16 cellular contexts compared by ENCODE assay signal in the genomic region with DNA sequence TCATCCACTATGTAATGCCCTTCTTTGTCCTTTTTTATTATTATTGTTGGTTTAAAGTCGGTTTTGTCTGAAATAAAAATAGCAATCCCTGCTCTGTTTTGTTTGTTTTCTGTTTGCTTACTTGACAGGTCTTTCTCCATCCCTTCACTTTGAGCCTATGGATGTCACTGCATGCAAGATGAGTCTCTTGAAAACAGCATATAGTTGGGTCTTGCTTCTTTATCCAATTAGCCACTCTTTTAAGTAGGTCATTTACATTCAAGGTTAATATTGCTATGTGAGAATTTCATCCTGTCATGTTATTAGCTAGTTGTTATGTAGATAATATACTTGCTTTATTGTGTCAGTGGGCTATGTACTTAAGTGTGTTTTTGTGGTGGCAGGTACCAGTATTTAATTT. TPM values are rescaled to one million over a fixed set of nuclear protein-coding genes. Genes with fewer than 3 reads are reported as not detected.
DNase-seq lines count a peak whose midpoint lies in the region; ATAC-seq, FAIRE-seq and TF ChIP-seq lines count a peak whose summit lies in the region.
"Had no signal": no experiment of that assay in that cellular context is flagged by ENCODE, and none has a peak within 500 bp of the region (broad histone marks: within the 10 kb centered on the region; RNA-seq: fewer than 3 reads in every experiment).

No MANE protein-coding gene starts in this region.

- no peaks in the 10 kb centered on the region for H3K27me3 Mint-ChIP-seq in Caco-2 (ENCODE audit: insufficient read depth, unreplicated experiment)
- H3K27me3 Mint-ChIP-seq in immature natural killer cell (ENCODE audit: low read depth in 3 of 3) = peaks cover 0 to 3% (median 1%) of the 10 kb centered on the region in 3 donors
- H3K27me3 Mint-ChIP-seq: CD4-positive, alpha-beta memory T cell had no signal

- peak overlapping the region; percentile 74 for H3K4me2 ChIP-seq in KMS-11
- no peak overlapping the region for H3K4me2 ChIP-seq in GM12878 (ENCODE audit: control insufficient read depth, insufficient read depth)
- H3K4me2 ChIP-seq: GM23338 had no signal

- H2AFZ ChIP-seq in KMS-11 (ENCODE audit: low read depth) (no peak overlapping the region), GM12878 (ENCODE audit: control insufficient read depth, low read depth, low read length) (no peak overlapping the region)
- H2AFZ ChIP-seq: GM23338 had no signal

- no peak for FAIRE-seq in GM12878 (lab: Jason Lieb, UNC)
- FAIRE-seq: G401.6 had no signal

- TF ChIP-seq RAD21 in GM12878 (IDR thresholded peaks at IDR 0.05; ENCODE audit: insufficient read depth, low read depth, low read length) = no peak

- TF ChIP-seq CTCF in HEK293 (tag by site-specific recombination; IDR thresholded peaks at IDR 0.05) (no peak), KMS-11 (conservative IDR thresholded peaks at IDR 0.05; ENCODE audit: low read depth, low read length) (no peak), GM12878 (IDR thresholded peaks at IDR 0.05 in 2 of 3, conservative IDR thresholded peaks at IDR 0.05 in 1 of 3; ENCODE audit: control insufficient read depth in 2 of 3, extremely low read depth in 1 of 3, insufficient read depth in 1 of 3, low read depth in 3 of 3, low read length in 3 of 3) (no peak), gastroesophageal sphincter (IDR thresholded peaks at IDR 0.05) (no peak), Caco-2 (IDR thresholded peaks at IDR 0.05; ENCODE audit: insufficient read depth in 1 of 2, low read depth in 1 of 2, low read length in 1 of 2, severe bottlenecking in 1 of 2, unreplicated experiment in 1 of 2) (no peak)

- no peak for DNase-seq in GM12878 (ENCODE audit: low read depth, low spot score)
- DNase-seq in Caco-2 = no peak
- DNase-seq in immature natural killer cell = no peak
- DNase-seq: C1 segment of cervical spinal cord; CD4-positive, alpha-beta memory T cell; COR-L47; DMS153; DND-41; H9; HFFc6 had no signal

- TF ChIP-seq EP300 in GM12878 (IDR thresholded peaks at IDR 0.05; ENCODE audit: borderline replicate concordance in 1 of 2, control insufficient read depth in 1 of 2, low read depth in 2 of 2, low read length in 2 of 2) (no peak), gastroesophageal sphincter (IDR thresholded peaks at IDR 0.05) (no peak)

- H3K27me3 ChIP-seq in KMS-11 (ENCODE audit: insufficient read depth, low read depth) = no peaks in the 10 kb centered on the region
- H3K27me3 ChIP-seq in GM12878 (replicated peaks in 1 of 2; ENCODE audit: control insufficient read depth in 2 of 2, insufficient read depth in 2 of 2, low read length in 1 of 2) = no peaks in the 10 kb centered on the region
- H3K27me3 ChIP-seq in gastroesophageal sphincter = no peaks in the 10 kb centered on the region
- H3K27me3 ChIP-seq in Caco-2 (replicated peaks; ENCODE audit: control insufficient read depth, insufficient read depth, low read length) = no peaks in the 10 kb centered on the region

- CTCF ChIA-PET in HEK293 (lab: Yijun Ruan, JAX) = interaction anchor here (0.7 to 3.5 kb wide), 3 partner anchors 18 to 210 kb away, joined by 3 to 20 read pairs (median 7); a partner anchor contains a TSS
- CTCF ChIA-PET in GM12878 (lab: Yijun Ruan, JAX) = interaction anchor here (1.3 to 3.4 kb wide), 6 partner anchors 15 to 135 kb away, joined by 3 to 56 read pairs (median 9); a partner anchor contains a TSS
- CTCF ChIA-PET in Caco-2 (lab: Charles Lee) = interaction anchor here (1.3 kb wide), 1 partner anchor 121 kb away, joined by 4 read pairs; no protein-coding TSS in a partner anchor

- ATAC-seq in GM12878 (no peak), gastroesophageal sphincter (no peak)
- ATAC-seq: GM23338, HCT116 had no signal

- H3K9me3 Mint-ChIP-seq in Caco-2 (ENCODE audit: unreplicated experiment) (peaks cover 5% of the 10 kb centered on the region), immature natural killer cell (peaks cover 0 to 1% (median 0%) of the 10 kb centered on the region in 6 donors)
- H3K9me3 Mint-ChIP-seq: CD4-positive, alpha-beta memory T cell had no signal

- H3K4me1 ChIP-seq in HEK293 (ENCODE audit: control insufficient read depth, insufficient read depth, low read length) (no peaks in the 10 kb centered on the region), KMS-11 (ENCODE audit: low read depth, poor library complexity, severe bottlenecking) (peaks cover 77% of the 10 kb centered on the region), GM12878 (ENCODE audit: control insufficient read depth, insufficient read depth, low read length) (peaks cover 42% of the 10 kb centered on the region), gastroesophageal sphincter (peaks cover 0 to 17% (median 3%) of the 10 kb centered on the region in 3 donors), Caco-2 (no peaks in the 10 kb centered on the region)

- peaks cover 10% of the 10 kb centered on the region for H3K36me3 Mint-ChIP-seq in Caco-2 (ENCODE audit: insufficient read depth, unreplicated experiment)
- H3K36me3 Mint-ChIP-seq in immature natural killer cell = peaks cover 9 to 12% (median 10%) of the 10 kb centered on the region in 3 donors

- in situ Hi-C loops in GM12878 (cut with MboI) = loop anchor here (10.0 kb wide), 1 partner anchor 249 kb away; no protein-coding TSS in a partner anchor

- H3K36me3 ChIP-seq in HEK293 (ENCODE audit: control insufficient read depth in 2 of 2, insufficient read depth in 1 of 2, low read length in 2 of 2) (peaks cover 4 to 11% of the 10 kb centered on the region in 2 experiments; a peak in 2 of 3 replicates), KMS-11 (ENCODE audit: insufficient read depth) (no peaks in the 10 kb centered on the region), GM12878 (ENCODE audit: control insufficient read depth in 2 of 2, insufficient read depth in 2 of 2, low read length in 1 of 2) (peaks cover 6 to 10% of the 10 kb centered on the region in 2 experiments), gastroesophageal sphincter (peaks cover 0 to 9% of the 10 kb centered on the region in 2 donors), Caco-2 (ENCODE audit: control insufficient read depth, insufficient read depth, low read length) (no peaks in the 10 kb centered on the region; the same call in 1 of the 2 replicates)

- intact Hi-C loops in GM12878 (cut with micrococcal nuclease; ENCODE audit: unreplicated experiment) (loop anchor here (5.0 kb wide), 1 partner anchor 76 kb away; no protein-coding TSS in a partner anchor), Caco-2 (cut with micrococcal nuclease; ENCODE audit: unreplicated experiment) (no loop called here)

- POLR2A ChIA-PET in HEK293 (lab: Yijun Ruan, JAX) = no interaction called here
- POLR2A ChIA-PET in GM12878 (lab: Charles Lee) = interaction anchor here (0.6 kb wide), 1 partner anchor 13 kb away, joined by 5 read pairs; no protein-coding TSS in a partner anchor
- POLR2A ChIA-PET in Caco-2 (lab: Charles Lee) = no interaction called here

- SMC1A ChIA-PET in GM12878 (lab: Charles Lee; ENCODE audit: uncharacterized antibody, unreplicated experiment) = interaction anchor here (0.6 to 3.8 kb wide), 10 partner anchors 11 to 136 kb away, joined by 3 to 20 read pairs (median 4); a partner anchor contains a TSS

- H3K4me3 Mint-ChIP-seq in Caco-2 (ENCODE audit: unreplicated experiment) (no peak overlapping the region), immature natural killer cell (no peak overlapping the region)
- H3K4me3 Mint-ChIP-seq: CD4-positive, alpha-beta memory T cell; GM23338; H9; HFFc6 had no signal

- peaks cover 82% of the 10 kb centered on the region; the same call in 1 of the 2 replicates for H3K79me2 ChIP-seq in KMS-11 (ENCODE audit: insufficient read depth, low read depth)
- peaks cover 60% of the 10 kb centered on the region for H3K79me2 ChIP-seq in GM12878 (ENCODE audit: control insufficient read depth, insufficient read depth, low read length)

- no TSS peak for BruUV-seq in GM12878 (replicated peaks; lab: Mats Ljungman, UMichigan)
- no TSS peak for BruUV-seq in Caco-2 (replicated peaks; lab: Mats Ljungman, UMichigan)

- no peaks in the 10 kb centered on the region for H3K9me3 ChIP-seq in HEK293 (ENCODE audit: control insufficient read depth, insufficient read depth, low read depth, low read length)
- H3K9me3 ChIP-seq in GM12878 (replicated peaks; ENCODE audit: control insufficient read depth, insufficient read depth, low read length) = peaks cover 30% of the 10 kb centered on the region; the same call in 2 of the 3 replicates
- no peaks in the 10 kb centered on the region for H3K9me3 ChIP-seq in gastroesophageal sphincter
- H3K9me3 ChIP-seq in Caco-2 = peaks cover 7% of the 10 kb centered on the region; the same call in 1 of the 2 replicates

- H3K4me1 Mint-ChIP-seq in Caco-2 (ENCODE audit: low read depth, unreplicated experiment) (no peaks in the 10 kb centered on the region), immature natural killer cell (peaks cover 32 to 41% of the 10 kb centered on the region in 2 donors)

- RAD21 ChIA-PET in GM12878 (lab: Charles Lee; ENCODE audit: unreplicated experiment) = interaction anchor here (0.9 to 2.7 kb wide), 2 partner anchors 15 to 121 kb away, joined by 3 to 20 read pairs; a partner anchor contains a TSS

- WGBS in GM12878 (ENCODE audit: insufficient coverage, insufficient replicate concordance, low lambda C conversion rate, missing lambda C conversion rate) = 52% methylated on average over 1 of the region's 1 CpG
- WGBS in gastroesophageal sphincter (ENCODE audit: low coverage in 1 of 2), 2 donors = 91 to 100% methylated on average over 1 of the region's 1 CpG

- TF ChIP-seq POLR2A in GM12878 (IDR thresholded peaks at IDR 0.05; ENCODE audit: low read depth, low read length) (no peak), gastroesophageal sphincter (IDR thresholded peaks at IDR 0.05) (no peak)

- no peak overlapping the region for H3K27ac ChIP-seq in HEK293 (ENCODE audit: extremely low read depth, low read depth, low read length)
- peak overlapping the region; percentile 12; the same call in 1 of the 2 replicates for H3K27ac ChIP-seq in KMS-11
- no peak overlapping the region for H3K27ac ChIP-seq in GM12878 (ENCODE audit: control insufficient read depth, insufficient read depth)
- H3K27ac ChIP-seq in gastroesophageal sphincter = no peak overlapping the region

- no peak overlapping the region for H3K9ac ChIP-seq in KMS-11
- no peak overlapping the region for H3K9ac ChIP-seq in GM12878 (ENCODE audit: control insufficient read depth, insufficient read depth, low read length)

- H4K20me1 ChIP-seq in KMS-11 (ENCODE audit: insufficient read depth) = 0 out of 2 replicates have a peak, but pooled peaks cover 5% of the 10 kb centered on the region
- no peaks in the 10 kb centered on the region for H4K20me1 ChIP-seq in GM12878 (ENCODE audit: control insufficient read depth, insufficient read depth)

- H3K4me3 ChIP-seq in HEK293 (ENCODE audit: low read depth, low read length) = no peak overlapping the region
- H3K4me3 ChIP-seq in KMS-11 (IDR thresholded peaks at IDR 0.05; ENCODE audit: insufficient read depth, low read depth, low read length) = no peak overlapping the region
- no peak overlapping the region for H3K4me3 ChIP-seq in GM12878
- no peak overlapping the region for H3K4me3 ChIP-seq in gastroesophageal sphincter
- H3K4me3 ChIP-seq in Caco-2 (ENCODE audit: low read depth, low read length) = no peak overlapping the region
- H3K4me3 ChIP-seq: GM23338 had no signal

- no peak overlapping the region for H3K27ac Mint-ChIP-seq in Caco-2 (ENCODE audit: unreplicated experiment)
- no peak overlapping the region for H3K27ac Mint-ChIP-seq in immature natural killer cell
- H3K27ac Mint-ChIP-seq: GM23338, H9, HFFc6 had no signal

RNA-seq across cellular contexts. Expression of a gene that starts 25.8 kb away (rescaled TPM):
- total RNA-seq in GM12878 (2013; cell fraction: nucleolus; rRNA removed) = 530 and 536 TPM in 2 replicates
- total RNA-seq in GM12878 (2014; rRNA removed) = 87.1 and 102 TPM in 2 replicates
- total RNA-seq in GM12878 (2014; rRNA removed; fragmentation: Illumina TruSeq; extraction: Trizol) = 97.3 and 103 TPM in 2 replicates
- total RNA-seq in GM12878 (2021) = 83.1 and 84.9 TPM in 2 replicates
- polyA plus RNA-seq in GM12878 (2011; ENCODE audit: low read depth) = 75.1 TPM
- 109 and 117 TPM in 2 replicates for polyA plus RNA-seq in GM12878 (2011; rRNA removed)
- polyA plus RNA-seq in GM12878 (2011; cell fraction: cytosol; rRNA removed) = 98.4 and 113 TPM in 2 replicates
- polyA plus RNA-seq in GM12878 (2011; cell fraction: nucleus; rRNA removed) = 98.0 and 106 TPM in 2 replicates
- polyA plus RNA-seq in GM12878 (2012) = 80.5 and 85.8 TPM in 2 replicates
- 122 and 171 TPM in 2 replicates for polyA plus RNA-seq in GM12878 (2014; fragmentation: Illumina TruSeq; extraction: Trizol)
- 100 to 1,000 TPM; 218 to 258 TPM for polyA plus RNA-seq in GM12878 (2014; fragmentation: Nextera tagmentation; extraction: Ambion mirVana)
- 105 and 126 TPM in 2 replicates for polyA plus RNA-seq in GM12878 (2014; rRNA removed)
- 100 to 1,000 TPM; 104 to 106 TPM for polyA plus RNA-seq in GM12878 (2016; fragmentation: Nextera tagmentation; extraction: Ambion mirVana)
- polyA minus RNA-seq in GM12878 (2011; rRNA and poly(A)+ RNA removed) = 141 and 202 TPM in 2 replicates
- 22.2 and 26.7 TPM in 2 replicates for polyA minus RNA-seq in GM12878 (2011; cell fraction: cytosol; rRNA and poly(A)+ RNA removed)
- polyA minus RNA-seq in GM12878 (2011; cell fraction: nucleus; rRNA and poly(A)+ RNA removed) = 105 and 157 TPM in 2 replicates
- total RNA-seq in gastroesophageal sphincter = 10 to 100 TPM; 20.6 to 48.9 (median 33.2) TPM
- total RNA-seq in Caco-2 (2022) = 93.4 and 94.7 TPM in 2 replicates
- polyA plus RNA-seq in immature natural killer cell = 10 to 100 TPM; 48.2 to 99.7 (median 77.1) TPM

RNA-seq across cellular contexts. Expression of a gene that starts 54.9 kb away (rescaled TPM):
- total RNA-seq in GM12878 (2013; cell fraction: nucleolus; rRNA removed) = 15.2 and 15.9 TPM in 2 replicates
- total RNA-seq in GM12878 (2014; rRNA removed) (61.7 and 63.3 TPM in 2 replicates), GM12878 (2014; rRNA removed; fragmentation: Illumina TruSeq; extraction: Trizol) (66.5 and 67.9 TPM in 2 replicates), GM12878 (2021) (66.9 and 73.7 TPM in 2 replicates), gastroesophageal sphincter (100 to 1,000 TPM in 2 of 4 donors, 10 to 100 TPM in 2; 65.6 to 113 (median 92.6) TPM), Caco-2 (2022) (19.1 and 27.9 TPM in 2 replicates)
- 43.7 TPM for polyA plus RNA-seq in GM12878 (2011; ENCODE audit: low read depth)
- polyA plus RNA-seq in GM12878 (2011; rRNA removed) (118 and 120 TPM in 2 replicates), GM12878 (2014; fragmentation: Illumina TruSeq; extraction: Trizol) (87.1 and 92.1 TPM in 2 replicates), GM12878 (2014; fragmentation: Nextera tagmentation; extraction: Ambion mirVana) (100 to 1,000 TPM; 187 to 198 TPM), GM12878 (2014; rRNA removed) (81.2 and 91.4 TPM in 2 replicates), GM12878 (2016; fragmentation: Nextera tagmentation; extraction: Ambion mirVana) (100 to 1,000 TPM; 113 TPM), immature natural killer cell (10 to 100 TPM; 51.0 to 72.3 (median 51.0) TPM)
- polyA plus RNA-seq in GM12878 (2011; cell fraction: cytosol; rRNA removed) = 96.3 and 97.6 TPM in 2 replicates
- polyA plus RNA-seq in GM12878 (2011; cell fraction: nucleus; rRNA removed) = 50.2 and 66.6 TPM in 2 replicates
- polyA plus RNA-seq in GM12878 (2012) = 53.4 and 58.5 TPM in 2 replicates
- polyA minus RNA-seq in GM12878 (2011; rRNA and poly(A)+ RNA removed) = 46.7 and 73.4 TPM in 2 replicates
- polyA minus RNA-seq in GM12878 (2011; cell fraction: cytosol; rRNA and poly(A)+ RNA removed) = 17.5 and 29.0 TPM in 2 replicates
- polyA minus RNA-seq in GM12878 (2011; cell fraction: nucleus; rRNA and poly(A)+ RNA removed) = 10.9 and 14.8 TPM in 2 replicates
